18 cellular contexts compared by ENCODE assay signal in the genomic region with DNA sequence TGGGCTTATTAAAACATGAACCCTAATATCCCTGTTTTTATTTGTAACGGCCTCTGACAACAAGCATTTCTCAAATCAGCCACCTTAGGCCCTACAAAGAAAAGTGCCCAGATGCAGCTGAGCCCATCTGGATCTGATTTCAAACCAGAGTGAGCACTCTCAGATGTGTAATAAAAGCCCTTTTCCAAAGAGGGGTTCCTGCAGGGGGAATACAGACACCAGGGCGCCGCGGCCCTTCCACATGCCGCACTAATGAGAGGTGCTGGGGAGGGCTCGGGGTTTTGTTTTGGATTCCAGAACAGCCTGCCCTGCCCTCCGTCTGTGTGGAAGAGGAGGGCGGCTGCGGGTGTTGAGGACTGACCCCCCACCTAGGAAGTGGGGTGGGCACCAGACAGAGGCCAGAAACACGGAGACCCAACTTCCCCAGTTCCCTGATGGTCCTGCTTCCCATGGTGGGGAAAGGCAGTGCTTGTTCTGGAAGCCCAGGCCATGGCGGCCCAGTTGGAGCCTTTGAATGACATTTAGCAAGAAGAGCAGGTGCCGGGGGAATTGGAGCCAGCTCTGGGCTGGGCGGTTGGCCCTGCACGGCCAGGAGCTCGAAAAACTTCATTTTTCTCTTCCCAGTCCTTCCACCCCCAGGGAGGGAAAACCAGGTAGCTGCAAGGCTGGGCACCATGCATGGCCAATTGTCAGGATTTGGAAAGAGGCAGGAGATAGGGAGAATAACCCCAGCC.
DNase-seq lines count a peak whose midpoint lies in the region; ATAC-seq and TF ChIP-seq lines count a peak whose summit lies in the region.
"Had no signal": no experiment of that assay in that cellular context is flagged by ENCODE, and none has a peak within 500 bp of the region (broad histone marks: within the 10 kb centered on the region; RNA-seq: fewer than 3 reads in every experiment).

No MANE protein-coding gene starts in this region.

- H3K27me3 ChIP-seq in adipocyte (replicated peaks; ENCODE audit: control insufficient read depth, insufficient read depth, low read length) (no peaks in the 10 kb centered on the region), tibial nerve (no peaks in the 10 kb centered on the region), stomach (no peaks in the 10 kb centered on the region)
- H3K27me3 ChIP-seq: gastroesophageal sphincter, sigmoid colon had no signal

- TF ChIP-seq EP300 in tibial nerve (IDR thresholded peaks at IDR 0.05), result no peak
- TF ChIP-seq EP300 in stomach (IDR thresholded peaks at IDR 0.05), result no peak

- peaks cover 16% of the 10 kb centered on the region for H3K4me1 ChIP-seq in adipocyte (ENCODE audit: control insufficient read depth, insufficient read depth, low read length)
- peaks cover 0 to 85% (median 29%) of the 10 kb centered on the region in 4 donors for H3K4me1 ChIP-seq in tibial nerve
- peaks cover 0 to 23% (median 0%) of the 10 kb centered on the region in 4 donors for H3K4me1 ChIP-seq in stomach

- H3K36me3 ChIP-seq in adipocyte (ENCODE audit: control insufficient read depth, insufficient read depth, low read length, severe bottlenecking) (no peaks in the 10 kb centered on the region), tibial nerve (no peaks in the 10 kb centered on the region), stomach (no peaks in the 10 kb centered on the region)
- H3K36me3 ChIP-seq: gastroesophageal sphincter, sigmoid colon had no signal

- 60 to 68% methylated on average over 15 of the region's 15 CpGs for WGBS in tibial nerve, 2 donors
- WGBS in stomach, 5 donors, result 90 to 95% (median 92%) methylated on average over 13 to 15 of the region's 15 CpGs

- intact Hi-C loops in stomach (cut with DNase I; ENCODE audit: low total_unique reads), result no loop called here

- DNase-seq in NCI-H1092 (lab: John Stamatoyannopoulos, UW) (peak; percentile 64), adipocyte (ENCODE audit: low read depth) (peak; percentile 41), left kidney (ENCODE audit: low read depth, low spot score) (peak; percentile 61), tibial nerve (ENCODE audit: low spot score in 2 of 2) (no peak), SHP77 treated with DMSO at 0.1 percent for 48 hours (lab: John Stamatoyannopoulos, UW) (no peak), stomach (no peak)
- DNase-seq: activated CD4-positive, alpha-beta T cell treated with anti-CD3 and anti-CD28 coated beads, Interleukin-2, amount 10 ng/mL, durations not matched to agents 7 days and 5 days; activated naive CD4-positive, alpha-beta T cell; mucosa of descending colon; NCI-H1436 treated with DMSO at 0.1 percent for 48 hours; NCI-H345; RPMI8226; sigmoid colon; stimulated activated CD4-positive, alpha-beta T cell treated with anti-CD3 and anti-CD28 coated beads, Interleukin-2, amount 100 ng/mL, for 24 hours; T-cell had no signal

- TF ChIP-seq POLR2A in tibial nerve (IDR thresholded peaks at IDR 0.05), result no peak
- no peak for TF ChIP-seq POLR2A in stomach (IDR thresholded peaks at IDR 0.05)

- H3K9me3 ChIP-seq in adipocyte (ENCODE audit: control insufficient read depth, low read length) (no peaks in the 10 kb centered on the region), tibial nerve (no peaks in the 10 kb centered on the region), stomach (no peaks in the 10 kb centered on the region)
- H3K9me3 ChIP-seq: gastroesophageal sphincter, mucosa of descending colon, sigmoid colon had no signal

- H3K27ac ChIP-seq in tibial nerve, result peak overlapping the region in 3 of 4 donors; percentile 0 to 84 (median 81)
- no peak overlapping the region for H3K27ac ChIP-seq in stomach

- no peak overlapping the region for H3K9ac ChIP-seq in adipocyte (ENCODE audit: low read length)

- H3K4me3 ChIP-seq in adipocyte (ENCODE audit: low read length), result peak overlapping the region; percentile 50
- no peak overlapping the region for H3K4me3 ChIP-seq in tibial nerve
- no peak overlapping the region for H3K4me3 ChIP-seq in stomach
- H3K4me3 ChIP-seq: gastroesophageal sphincter, mucosa of descending colon, sigmoid colon had no signal

- TF ChIP-seq CTCF in tibial nerve (IDR thresholded peaks at IDR 0.05) (no peak), stomach (IDR thresholded peaks at IDR 0.05) (no peak)

- no peak for ATAC-seq in GM19452 (IDR thresholded peaks at IDR 0.05; ENCODE audit: unreplicated experiment)
- ATAC-seq: gastroesophageal sphincter, left lobe of liver, mucosa of descending colon, T-cell had no signal

Comparison
In these comparisons a context has a peak if more than half of its experiments do, and no peak if none do; other contexts are left out.
1. DNase-seq: peak in NCI-H1092 (single experiment), adipocyte (single experiment) and left kidney (single experiment); none in tibial nerve (0 of 2), SHP77 treated with DMSO at 0.1 percent for 48 hours (single experiment) and stomach (single experiment).
2. H3K27ac ChIP-seq: peak in tibial nerve (3 of 4); none in stomach (0 of 5).